1 cellular context compared by ENCODE assay signal in the genomic region with DNA sequence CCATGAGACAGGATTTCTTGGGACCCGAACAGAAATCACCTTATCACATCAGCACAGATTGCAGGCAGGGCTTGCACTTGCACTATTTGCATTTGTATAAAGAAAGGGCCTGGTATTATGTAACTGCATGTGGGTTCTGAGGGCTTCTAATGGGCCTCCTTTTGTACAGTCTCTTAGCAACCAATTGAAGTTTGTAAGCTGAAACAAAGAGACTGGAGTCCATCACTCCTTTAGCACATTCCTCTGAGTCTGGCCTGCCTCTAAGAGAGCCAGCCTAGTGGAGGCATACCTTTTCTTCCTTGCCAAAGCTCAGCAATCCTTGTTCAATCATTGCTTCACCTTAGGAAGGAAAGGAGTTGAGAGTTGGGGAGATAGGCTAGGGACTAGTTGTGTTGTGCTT.
TF ChIP-seq lines count a peak whose summit lies in the region.

No MANE protein-coding gene starts in this region.

TF ChIP-seq in H1, 55 proteins besides CTCF, POLR2A, EP300 and RAD21:
- TF ChIP-seq HDAC2 (IDR thresholded peaks at IDR 0.05; ENCODE audit: borderline replicate concordance in 1 of 2, low read depth in 2 of 2, low read length in 2 of 2) (peak in 1 of 2 experiments; percentile 65; a peak in 1 of 4 replicates), TEAD4 (IDR thresholded peaks at IDR 0.05; ENCODE audit: low read depth, low read length) (peak; percentile 68), TBP (IDR thresholded peaks at IDR 0.05; ENCODE audit: low read depth, low read length) (no peak), POLR2AphosphoS5 (IDR thresholded peaks at IDR 0.05; ENCODE audit: low read depth, low read length) (0 out of 2 replicates have a peak, but pooled peaks have one; percentile 13), SP2 (IDR thresholded peaks at IDR 0.05; ENCODE audit: low read length) (no peak), MAFK (IDR thresholded peaks at IDR 0.05; ENCODE audit: low read depth, low read length) (no peak), SIN3A (conservative IDR thresholded peaks at IDR 0.05 in 1 of 2, IDR thresholded peaks at IDR 0.05 in 1 of 2; ENCODE audit: low read depth in 1 of 2, low read length in 2 of 2) (no peak; a peak in 1 of 4 replicates), TCF12 (IDR thresholded peaks at IDR 0.05; ENCODE audit: low read depth, low read length) (0 out of 2 replicates have a peak, but pooled peaks have one; percentile 73), EGR1 (IDR thresholded peaks at IDR 0.05; ENCODE audit: borderline replicate concordance, low read depth, low read length) (no peak), ASH2L (IDR thresholded peaks at IDR 0.05; ENCODE audit: low read length) (peak; percentile 65), CHD1 (IDR thresholded peaks at IDR 0.05; ENCODE audit: low read depth, low read length) (no peak), NANOG (IDR thresholded peaks at IDR 0.05; ENCODE audit: insufficient read depth, low read depth, low read length, poor library complexity, severe bottlenecking) (peak; percentile 94), YY1 (IDR thresholded peaks at IDR 0.05; ENCODE audit: low read depth, low read length) (peak; percentile 61; the same call in 1 of the 2 replicates), POU5F1 (IDR thresholded peaks at IDR 0.05; ENCODE audit: low read depth, low read length) (peak; percentile 70; the same call in 1 of the 2 replicates), CREB1 (IDR thresholded peaks at IDR 0.05) (no peak), CTBP2 (IDR thresholded peaks at IDR 0.05; ENCODE audit: borderline replicate concordance, insufficient read depth, insufficient read length, low read length) (no peak), FOSL1 (IDR thresholded peaks at IDR 0.05; ENCODE audit: insufficient read depth, low read depth, low read length) (no peak), BACH1 (IDR thresholded peaks at IDR 0.05; ENCODE audit: low read length) (no peak), RFX5 (IDR thresholded peaks at IDR 0.05; ENCODE audit: borderline replicate concordance, low read depth, low read length) (no peak), RBBP5 (IDR thresholded peaks at IDR 0.05; ENCODE audit: borderline replicate concordance, low read depth, low read length) (peak; percentile 4; the same call in 1 of the 2 replicates), BCL11A (IDR thresholded peaks at IDR 0.05; ENCODE audit: low read depth in 2 of 2, low read length in 2 of 2) (no peak), CBX5 (IDR thresholded peaks at IDR 0.05; ENCODE audit: low read depth, low read length) (no peak), JUND (IDR thresholded peaks at IDR 0.05; ENCODE audit: low read length) (no peak), RXRA (IDR thresholded peaks at IDR 0.05; ENCODE audit: insufficient read depth, low read depth, low read length) (no peak), TAF1 (IDR thresholded peaks at IDR 0.05; ENCODE audit: low read depth, low read length) (no peak), CBX8 (IDR thresholded peaks at IDR 0.05; ENCODE audit: borderline replicate concordance, low read depth, low read length) (no peak), SP1 (IDR thresholded peaks at IDR 0.05; ENCODE audit: low read depth, low read length) (peak; percentile 95), PHF8 (conservative IDR thresholded peaks at IDR 0.05; ENCODE audit: low read depth, low read length) (no peak), CEBPB (IDR thresholded peaks at IDR 0.05; ENCODE audit: low read depth, low read length) (peak; percentile 91), SP4 (IDR thresholded peaks at IDR 0.05; ENCODE audit: low read length) (no peak)
- TF ChIP-seq, protein P1, sequence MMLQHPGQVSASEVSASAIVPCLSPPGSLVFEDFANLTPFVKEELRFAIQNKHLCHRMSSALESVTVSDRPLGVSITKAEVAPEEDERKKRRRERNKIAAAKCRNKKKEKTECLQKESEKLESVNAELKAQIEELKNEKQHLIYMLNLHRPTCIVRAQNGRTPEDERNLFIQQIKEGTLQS (IDR thresholded peaks at IDR 0.05; ENCODE audit: insufficient read depth, low read depth, low read length): no peak
TF ChIP-seq in H1: peak in this region for 11.
